ENCODE assay signal across 1 cellular context in the genomic region with DNA sequence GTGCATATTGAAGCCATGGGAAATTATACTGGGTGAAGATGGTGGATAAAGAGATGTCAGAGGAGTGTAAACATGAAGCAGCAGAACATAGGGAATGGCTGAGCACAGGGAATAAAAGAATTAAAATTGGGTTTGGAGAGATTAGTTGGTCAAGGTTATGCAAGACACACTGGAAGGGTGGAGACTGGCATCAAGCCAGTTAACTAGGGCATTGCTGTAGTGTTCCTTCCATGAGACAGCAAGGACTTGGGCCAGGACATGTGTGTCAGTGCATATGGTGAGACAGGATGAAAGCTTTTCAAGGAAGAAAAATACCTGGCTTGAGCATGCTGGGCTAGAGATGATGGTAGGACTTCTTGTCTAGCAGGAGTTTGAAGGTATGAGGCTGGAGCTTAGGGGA.
TF ChIP-seq lines count a peak whose summit lies in the region.

No MANE protein-coding gene starts in this region.

TF ChIP-seq in GM23338, 12 proteins besides CTCF, POLR2A, EP300 and RAD21:
- TF ChIP-seq, protein P1, sequence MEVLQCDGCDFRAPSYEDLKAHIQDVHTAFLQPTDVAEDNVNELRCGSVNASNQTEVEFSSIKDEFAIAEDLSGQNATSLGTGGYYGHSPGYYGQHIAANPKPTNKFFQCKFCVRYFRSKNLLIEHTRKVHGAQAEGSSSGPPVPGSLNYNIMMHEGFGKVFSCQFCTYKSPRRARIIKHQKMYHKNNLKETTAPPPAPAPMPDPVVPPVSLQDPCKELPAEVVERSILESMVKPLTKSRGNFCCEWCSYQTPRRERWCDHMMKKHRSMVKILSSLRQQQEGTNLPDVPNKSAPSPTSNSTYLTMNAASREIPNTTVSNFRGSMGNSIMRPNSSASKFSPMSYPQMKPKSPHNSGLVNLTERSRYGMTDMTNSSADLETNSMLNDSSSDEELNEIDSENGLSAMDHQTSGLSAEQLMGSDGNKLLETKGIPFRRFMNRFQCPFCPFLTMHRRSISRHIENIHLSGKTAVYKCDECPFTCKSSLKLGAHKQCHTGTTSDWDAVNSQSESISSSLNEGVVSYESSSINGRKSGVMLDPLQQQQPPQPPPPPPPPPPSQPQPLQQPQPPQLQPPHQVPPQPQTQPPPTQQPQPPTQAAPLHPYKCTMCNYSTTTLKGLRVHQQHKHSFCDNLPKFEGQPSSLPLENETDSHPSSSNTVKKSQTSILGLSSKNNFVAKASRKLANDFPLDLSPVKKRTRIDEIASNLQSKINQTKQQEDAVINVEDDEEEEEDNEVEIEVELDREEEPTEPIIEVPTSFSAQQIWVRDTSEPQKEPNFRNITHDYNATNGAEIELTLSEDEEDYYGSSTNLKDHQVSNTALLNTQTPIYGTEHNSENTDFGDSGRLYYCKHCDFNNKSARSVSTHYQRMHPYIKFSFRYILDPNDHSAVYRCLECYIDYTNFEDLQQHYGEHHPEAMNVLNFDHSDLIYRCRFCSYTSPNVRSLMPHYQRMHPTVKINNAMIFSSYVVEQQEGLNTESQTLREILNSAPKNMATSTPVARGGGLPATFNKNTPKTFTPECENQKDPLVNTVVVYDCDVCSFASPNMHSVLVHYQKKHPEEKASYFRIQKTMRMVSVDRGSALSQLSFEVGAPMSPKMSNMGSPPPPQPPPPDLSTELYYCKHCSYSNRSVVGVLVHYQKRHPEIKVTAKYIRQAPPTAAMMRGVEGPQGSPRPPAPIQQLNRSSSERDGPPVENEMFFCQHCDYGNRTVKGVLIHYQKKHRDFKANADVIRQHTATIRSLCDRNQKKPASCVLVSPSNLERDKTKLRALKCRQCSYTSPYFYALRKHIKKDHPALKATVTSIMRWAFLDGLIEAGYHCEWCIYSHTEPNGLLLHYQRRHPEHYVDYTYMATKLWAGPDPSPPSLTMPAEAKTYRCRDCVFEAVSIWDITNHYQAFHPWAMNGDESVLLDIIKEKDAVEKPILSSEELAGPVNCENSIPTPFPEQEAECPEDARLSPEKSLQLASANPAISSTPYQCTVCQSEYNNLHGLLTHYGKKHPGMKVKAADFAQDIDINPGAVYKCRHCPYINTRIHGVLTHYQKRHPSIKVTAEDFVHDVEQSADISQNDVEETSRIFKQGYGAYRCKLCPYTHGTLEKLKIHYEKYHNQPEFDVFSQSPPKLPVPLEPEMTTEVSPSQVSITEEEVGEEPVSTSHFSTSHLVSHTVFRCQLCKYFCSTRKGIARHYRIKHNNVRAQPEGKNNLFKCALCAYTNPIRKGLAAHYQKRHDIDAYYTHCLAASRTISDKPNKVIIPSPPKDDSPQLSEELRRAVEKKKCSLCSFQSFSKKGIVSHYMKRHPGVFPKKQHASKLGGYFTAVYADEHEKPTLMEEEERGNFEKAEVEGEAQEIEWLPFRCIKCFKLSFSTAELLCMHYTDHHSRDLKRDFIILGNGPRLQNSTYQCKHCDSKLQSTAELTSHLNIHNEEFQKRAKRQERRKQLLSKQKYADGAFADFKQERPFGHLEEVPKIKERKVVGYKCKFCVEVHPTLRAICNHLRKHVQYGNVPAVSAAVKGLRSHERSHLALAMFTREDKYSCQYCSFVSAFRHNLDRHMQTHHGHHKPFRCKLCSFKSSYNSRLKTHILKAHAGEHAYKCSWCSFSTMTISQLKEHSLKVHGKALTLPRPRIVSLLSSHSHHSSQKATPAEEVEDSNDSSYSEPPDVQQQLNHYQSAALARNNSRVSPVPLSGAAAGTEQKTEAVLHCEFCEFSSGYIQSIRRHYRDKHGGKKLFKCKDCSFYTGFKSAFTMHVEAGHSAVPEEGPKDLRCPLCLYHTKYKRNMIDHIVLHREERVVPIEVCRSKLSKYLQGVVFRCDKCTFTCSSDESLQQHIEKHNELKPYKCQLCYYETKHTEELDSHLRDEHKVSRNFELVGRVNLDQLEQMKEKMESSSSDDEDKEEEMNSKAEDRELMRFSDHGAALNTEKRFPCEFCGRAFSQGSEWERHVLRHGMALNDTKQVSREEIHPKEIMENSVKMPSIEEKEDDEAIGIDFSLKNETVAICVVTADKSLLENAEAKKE (CRISPR knock-in tag; IDR thresholded peaks at IDR 0.05), result no peak
- TF ChIP-seq CREB1 (CRISPR knock-in tag; IDR thresholded peaks at IDR 0.05; ENCODE audit: low read depth) (no peak), ZNF331 (CRISPR knock-in tag; IDR thresholded peaks at IDR 0.05; ENCODE audit: low read depth) (no peak), STAT1 (IDR thresholded peaks at IDR 0.05; ENCODE audit: unreplicated experiment) (no peak), JUNB (IDR thresholded peaks at IDR 0.05; ENCODE audit: unreplicated experiment) (no peak), NANOG (IDR thresholded peaks at IDR 0.05; ENCODE audit: borderline replicate concordance) (no peak), EZH2 (IDR thresholded peaks at IDR 0.05; ENCODE audit: low read depth, unreplicated experiment) (no peak), EZH2phosphoT487 (IDR thresholded peaks at IDR 0.05; ENCODE audit: unreplicated experiment) (no peak), ZNF114 (CRISPR knock-in tag; IDR thresholded peaks at IDR 0.05) (no peak)
- TF ChIP-seq, protein P2, sequence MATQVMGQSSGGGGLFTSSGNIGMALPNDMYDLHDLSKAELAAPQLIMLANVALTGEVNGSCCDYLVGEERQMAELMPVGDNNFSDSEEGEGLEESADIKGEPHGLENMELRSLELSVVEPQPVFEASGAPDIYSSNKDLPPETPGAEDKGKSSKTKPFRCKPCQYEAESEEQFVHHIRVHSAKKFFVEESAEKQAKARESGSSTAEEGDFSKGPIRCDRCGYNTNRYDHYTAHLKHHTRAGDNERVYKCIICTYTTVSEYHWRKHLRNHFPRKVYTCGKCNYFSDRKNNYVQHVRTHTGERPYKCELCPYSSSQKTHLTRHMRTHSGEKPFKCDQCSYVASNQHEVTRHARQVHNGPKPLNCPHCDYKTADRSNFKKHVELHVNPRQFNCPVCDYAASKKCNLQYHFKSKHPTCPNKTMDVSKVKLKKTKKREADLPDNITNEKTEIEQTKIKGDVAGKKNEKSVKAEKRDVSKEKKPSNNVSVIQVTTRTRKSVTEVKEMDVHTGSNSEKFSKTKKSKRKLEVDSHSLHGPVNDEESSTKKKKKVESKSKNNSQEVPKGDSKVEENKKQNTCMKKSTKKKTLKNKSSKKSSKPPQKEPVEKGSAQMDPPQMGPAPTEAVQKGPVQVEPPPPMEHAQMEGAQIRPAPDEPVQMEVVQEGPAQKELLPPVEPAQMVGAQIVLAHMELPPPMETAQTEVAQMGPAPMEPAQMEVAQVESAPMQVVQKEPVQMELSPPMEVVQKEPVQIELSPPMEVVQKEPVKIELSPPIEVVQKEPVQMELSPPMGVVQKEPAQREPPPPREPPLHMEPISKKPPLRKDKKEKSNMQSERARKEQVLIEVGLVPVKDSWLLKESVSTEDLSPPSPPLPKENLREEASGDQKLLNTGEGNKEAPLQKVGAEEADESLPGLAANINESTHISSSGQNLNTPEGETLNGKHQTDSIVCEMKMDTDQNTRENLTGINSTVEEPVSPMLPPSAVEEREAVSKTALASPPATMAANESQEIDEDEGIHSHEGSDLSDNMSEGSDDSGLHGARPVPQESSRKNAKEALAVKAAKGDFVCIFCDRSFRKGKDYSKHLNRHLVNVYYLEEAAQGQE (IDR thresholded peaks at IDR 0.05; ENCODE audit: unreplicated experiment), result no peak
